ENCODE assay signal across 16 cellular contexts in the genomic region with DNA sequence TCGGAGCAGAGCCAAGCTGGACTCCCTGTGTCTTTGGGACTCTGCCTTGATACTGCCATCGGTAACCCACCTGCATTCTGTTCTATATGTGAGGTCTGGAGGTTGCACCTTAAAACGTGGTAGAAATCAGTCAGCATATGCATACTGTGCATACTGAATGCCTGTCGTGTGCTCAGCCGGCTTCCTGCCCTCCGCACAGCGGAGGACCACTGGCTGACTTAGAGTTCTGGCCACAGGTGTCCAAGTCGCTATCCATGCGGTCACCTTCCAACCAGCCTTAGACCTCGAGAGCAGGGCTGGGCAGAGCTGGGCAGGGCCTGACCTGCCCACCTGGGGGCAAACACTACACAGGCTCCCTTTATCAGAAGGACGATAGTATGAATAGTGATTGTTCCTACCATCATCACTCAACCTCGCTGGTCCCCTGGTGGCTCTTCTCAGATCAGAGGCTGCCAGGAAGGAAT. TPM values are rescaled to one million over a fixed set of nuclear protein-coding genes. Genes with fewer than 3 reads are reported as not detected.
A peak's percentile ranks its signal among the peaks of the same experiment; 100 is the strongest.
DNase-seq lines count a peak whose midpoint lies in the region; ATAC-seq lines count a peak whose summit lies in the region.
"Had no signal": no experiment of that assay in that cellular context is flagged by ENCODE, and none has a peak within 500 bp of the region (broad histone marks: within the 10 kb centered on the region; RNA-seq: fewer than 3 reads in every experiment).

No MANE protein-coding gene starts in this region.

- peaks cover 82% of the 10 kb centered on the region for H3K4me1 Mint-ChIP-seq in activated naive CD4-positive, alpha-beta T cell treated with anti-CD3 and anti-CD28 coated beads, Interleukin-2, amount 50 U/mL, for 24 hours
- H3K4me1 Mint-ChIP-seq in activated T-cell treated with anti-CD3 and anti-CD28 coated beads, Interleukin-2, amount 50 U/mL, for 72 hours (ENCODE audit: low read depth), result peaks cover 89% of the 10 kb centered on the region
- peaks cover 66 to 94% (median 86%) of the 10 kb centered on the region in 3 donors for H3K4me1 Mint-ChIP-seq in naive B cell

- H3K9me3 Mint-ChIP-seq in activated naive CD4-positive, alpha-beta T cell treated with anti-CD3 and anti-CD28 coated beads, Interleukin-2, amount 50 U/mL, for 24 hours, result no peaks in the 10 kb centered on the region
- H3K9me3 Mint-ChIP-seq in activated T-cell treated with anti-CD3 and anti-CD28 coated beads, Interleukin-2, amount 50 U/mL, for 72 hours, result no peaks in the 10 kb centered on the region
- no peaks in the 10 kb centered on the region for H3K9me3 Mint-ChIP-seq in naive B cell
- H3K9me3 Mint-ChIP-seq: HFFc6 had no signal

- H3K27me3 Mint-ChIP-seq in activated naive CD4-positive, alpha-beta T cell treated with anti-CD3 and anti-CD28 coated beads, Interleukin-2, amount 50 U/mL, for 24 hours, result no peaks in the 10 kb centered on the region
- H3K27me3 Mint-ChIP-seq in activated T-cell treated with anti-CD3 and anti-CD28 coated beads, Interleukin-2, amount 50 U/mL, for 72 hours (ENCODE audit: low read depth), result no peaks in the 10 kb centered on the region
- no peaks in the 10 kb centered on the region for H3K27me3 Mint-ChIP-seq in naive B cell

- H3K27ac Mint-ChIP-seq in activated naive CD4-positive, alpha-beta T cell treated with anti-CD3 and anti-CD28 coated beads, Interleukin-2, amount 50 U/mL, for 24 hours, result peak overlapping the region; percentile 95
- peak overlapping the region; percentile 90 for H3K27ac Mint-ChIP-seq in activated T-cell treated with anti-CD3 and anti-CD28 coated beads, Interleukin-2, amount 50 U/mL, for 72 hours
- peak overlapping the region in 5 of 6 donors; percentile 48 to 95 (median 80) for H3K27ac Mint-ChIP-seq in naive B cell
- H3K27ac Mint-ChIP-seq: HFFc6 had no signal

- H3K4me3 Mint-ChIP-seq in activated naive CD4-positive, alpha-beta T cell treated with anti-CD3 and anti-CD28 coated beads, Interleukin-2, amount 50 U/mL, for 24 hours, result peak overlapping the region; percentile 84
- peak overlapping the region; percentile 91 to 96 for H3K4me3 Mint-ChIP-seq in activated T-cell treated with anti-CD3 and anti-CD28 coated beads, Interleukin-2, amount 50 U/mL, for 72 hours
- H3K4me3 Mint-ChIP-seq in naive B cell, result peak overlapping the region; percentile 75 to 98 (median 90)
- H3K4me3 Mint-ChIP-seq: HFFc6 had no signal

- no peaks in the 10 kb centered on the region for H3K36me3 Mint-ChIP-seq in activated naive CD4-positive, alpha-beta T cell treated with anti-CD3 and anti-CD28 coated beads, Interleukin-2, amount 50 U/mL, for 24 hours
- peaks cover 6 to 11% of the 10 kb centered on the region in 2 donors for H3K36me3 Mint-ChIP-seq in activated T-cell treated with anti-CD3 and anti-CD28 coated beads, Interleukin-2, amount 50 U/mL, for 72 hours (ENCODE audit: insufficient read depth in 2 of 2)
- H3K36me3 Mint-ChIP-seq in naive B cell, result peaks cover 0 to 16% of the 10 kb centered on the region in 2 donors

- peak in 1 of 2 donors; percentile 20 for ATAC-seq in activated T-cell treated with anti-CD3 and anti-CD28 coated beads, Interleukin-2, amount 50 U/mL, for 72 hours (replicated peaks in 1 of 2)
- ATAC-seq in naive B cell (ENCODE audit: low read depth in 2 of 2) (no peak), HG03520 (IDR thresholded peaks at IDR 0.05; ENCODE audit: unreplicated experiment) (no peak), HG03571 (IDR thresholded peaks at IDR 0.05; ENCODE audit: unreplicated experiment) (no peak)
- ATAC-seq in activated CD4-positive, CD25-positive, alpha-beta regulatory T cell treated with anti-CD3 and anti-CD28 coated beads, Interleukin-2, amount 50 U/mL, for 24 hours, result no peak

- no peak for DNase-seq in activated naive CD4-positive, alpha-beta T cell (lab: John Stamatoyannopoulos, UW)
- no peak for DNase-seq in activated T-cell treated with anti-CD3 and anti-CD28 coated beads, Interleukin-2, amount 50 U/mL, for 72 hours
- no peak for DNase-seq in naive B cell
- DNase-seq in COLO829 (ENCODE audit: low spot score), result no peak
- DNase-seq: activated CD4-positive, CD25-positive, alpha-beta regulatory T cell treated with anti-CD3 and anti-CD28 coated beads, Interleukin-2, amount 50 U/mL, for 72 hours; cerebellar nuclear complex; DMS79; HFFc6; NCI-H2171; PC-3; SW 1271 had no signal

RNA-seq across cellular contexts. Expression of gene TBC1D10C, which starts 3.8 kb away (rescaled TPM):
- 100 to 1,000 TPM in 1 of 2 donors, 10 to 100 TPM in 1; 93.3 to 120 TPM for total RNA-seq in activated T-cell treated with anti-CD3 and anti-CD28 coated beads, Interleukin-2, amount 50 U/mL, for 72 hours
- polyA plus RNA-seq in naive B cell (ENCODE audit: low read depth in 6 of 6), result 100 to 1,000 TPM; 190 to 304 (median 239) TPM
- total RNA-seq: HFFc6, PC-3 had no signal
- polyA plus RNA-seq: AG04450 had no signal

RNA-seq across cellular contexts. Expression of gene PPP1CA, which starts 6.1 kb away (rescaled TPM):
- 100 to 1,000 TPM; 211 to 244 TPM for total RNA-seq in activated T-cell treated with anti-CD3 and anti-CD28 coated beads, Interleukin-2, amount 50 U/mL, for 72 hours
- polyA plus RNA-seq in naive B cell (ENCODE audit: low read depth in 6 of 6), result 100 to 1,000 TPM; 492 to 795 (median 530) TPM

RNA-seq across cellular contexts. Expression of gene CARNS1, which starts 7.7 kb away (rescaled TPM):
- 1 to 10 TPM; 3.8 to 5.0 TPM for total RNA-seq in activated T-cell treated with anti-CD3 and anti-CD28 coated beads, Interleukin-2, amount 50 U/mL, for 72 hours
- 1 to 10 TPM in 5 of 6 donors, under 1 TPM in 1; 0.80 to 2.9 (median 1.7) TPM for polyA plus RNA-seq in naive B cell (ENCODE audit: low read depth in 6 of 6)

RNA-seq across cellular contexts. Expression of gene RAD9A, which starts 15.9 kb away (rescaled TPM):
- total RNA-seq in activated T-cell treated with anti-CD3 and anti-CD28 coated beads, Interleukin-2, amount 50 U/mL, for 72 hours, result 10 to 100 TPM; 36.7 to 41.2 TPM
- 10 to 100 TPM in 4 of 6 donors, 1 to 10 TPM in 2; 6.7 to 17.5 (median 11.0) TPM for polyA plus RNA-seq in naive B cell (ENCODE audit: low read depth in 6 of 6)

RNA-seq across cellular contexts. Expression of gene RPS6KB2, which starts 20.6 kb away (rescaled TPM):
- total RNA-seq in activated T-cell treated with anti-CD3 and anti-CD28 coated beads, Interleukin-2, amount 50 U/mL, for 72 hours, result 10 to 100 TPM; 55.0 to 56.1 TPM
- polyA plus RNA-seq in naive B cell (ENCODE audit: low read depth in 6 of 6), result 10 to 100 TPM; 37.9 to 54.7 (median 50.0) TPM
